ENCODE assay signal across 20 cellular contexts in genomic region chr14:67584931-67585330, GRCh38. TPM values are rescaled to one million over a fixed set of nuclear protein-coding genes. Genes with fewer than 3 reads are reported as not detected.
DNase-seq lines count a peak whose midpoint lies in the region; ATAC-seq, FAIRE-seq and TF ChIP-seq lines count a peak whose summit lies in the region.
"Had no signal": no experiment of that assay in that cellular context is flagged by ENCODE, and none has a peak within 500 bp of the region (broad histone marks: within the 10 kb centered on the region; RNA-seq: fewer than 3 reads in every experiment).

No MANE protein-coding gene starts in this region.

- H3K27me3 Mint-ChIP-seq in endothelial cell (ENCODE audit: unreplicated experiment): no peaks in the 10 kb centered on the region
- H3K27me3 Mint-ChIP-seq: CD4-positive, CD25-positive, alpha-beta regulatory T cell; CD8-positive, alpha-beta memory T cell had no signal

- DNase-seq in RWPE2 (ENCODE audit: low spot score) (peak; percentile 25), astrocyte of the hippocampus (ENCODE audit: low read depth, low spot score) (peak; percentile 46), sciatic nerve (ENCODE audit: low spot score) (peak; percentile 21), urothelium cell line (ENCODE audit: low spot score) (no peak), endothelial cell (ENCODE audit: low spot score) (no peak), DMS114 treated with DMSO at 0.1 percent for 48 hours (lab: John Stamatoyannopoulos, UW; ENCODE audit: unreplicated experiment) (no peak), amniotic stem cell (lab: John Stamatoyannopoulos, UW) (no peak)
- DNase-seq: ACHN; BE2C; C1 segment of cervical spinal cord; CD4-positive, CD25-positive, alpha-beta regulatory T cell; CD8-positive, alpha-beta memory T cell; COR-L47; DMS 273 treated with DMSO at 0.1 percent for 48 hours; GF-D8; GM23248 had no signal

- H3K4me1 Mint-ChIP-seq in endothelial cell (ENCODE audit: unreplicated experiment): no peaks in the 10 kb centered on the region
- H3K4me1 Mint-ChIP-seq: CD4-positive, CD25-positive, alpha-beta regulatory T cell; CD8-positive, alpha-beta memory T cell had no signal

- no peak for ATAC-seq in RWPE2 (ENCODE audit: low read depth)
- no peak for ATAC-seq in sciatic nerve
- no peak for ATAC-seq in HG03159 (IDR thresholded peaks at IDR 0.05; ENCODE audit: unreplicated experiment)

- H3K9me3 ChIP-seq in RWPE2 (ENCODE audit: severe bottlenecking): no peaks in the 10 kb centered on the region
- H3K9me3 ChIP-seq: BE2C, HAP-1 had no signal

- H3K36me3 Mint-ChIP-seq in endothelial cell (ENCODE audit: low read depth, unreplicated experiment): no peaks in the 10 kb centered on the region

- FAIRE-seq in urothelium cell line (lab: Jason Lieb, UNC): peak; percentile 74
- FAIRE-seq: K562 had no signal

- no peak overlapping the region for H3K27ac ChIP-seq in RWPE2 (ENCODE audit: poor library complexity, severe bottlenecking)
- H3K27ac ChIP-seq: GM23248, HL-60 had no signal

- no peaks in the 10 kb centered on the region for H3K9me3 Mint-ChIP-seq in endothelial cell (ENCODE audit: unreplicated experiment)
- H3K9me3 Mint-ChIP-seq: CD4-positive, CD25-positive, alpha-beta regulatory T cell; CD8-positive, alpha-beta memory T cell had no signal

- H3K27ac Mint-ChIP-seq in endothelial cell (ENCODE audit: unreplicated experiment): no peak overlapping the region
- H3K27ac Mint-ChIP-seq: CD8-positive, alpha-beta memory T cell had no signal

- H3K4me3 Mint-ChIP-seq in endothelial cell (ENCODE audit: unreplicated experiment): no peak overlapping the region
- H3K4me3 Mint-ChIP-seq: CD4-positive, CD25-positive, alpha-beta regulatory T cell; CD8-positive, alpha-beta memory T cell had no signal

- intact Hi-C loops in sciatic nerve (cut with DNase I): no loop called here

- no peak for TF ChIP-seq CTCF in RWPE2 (IDR thresholded peaks at IDR 0.05; ENCODE audit: poor library complexity, severe bottlenecking)
- no peak for TF ChIP-seq CTCF in endothelial cell (IDR thresholded peaks at IDR 0.05; ENCODE audit: unreplicated experiment)

- peaks cover 28% of the 10 kb centered on the region for H3K36me3 ChIP-seq in RWPE2 (ENCODE audit: low read depth)
- H3K36me3 ChIP-seq: BE2C had no signal

- H3K4me3 ChIP-seq in RWPE2 (ENCODE audit: severe bottlenecking): no peak overlapping the region
- H3K4me3 ChIP-seq: GM23248, HAP-1, K562 had no signal

- no peaks in the 10 kb centered on the region for H3K4me1 ChIP-seq in RWPE2 (ENCODE audit: insufficient read depth, poor library complexity, severe bottlenecking)
- H3K4me1 ChIP-seq: BE2C, HAP-1 had no signal

- H3K27me3 ChIP-seq in RWPE2 (ENCODE audit: insufficient read depth, poor library complexity, severe bottlenecking): no peaks in the 10 kb centered on the region
- H3K27me3 ChIP-seq: BE2C had no signal

RNA-seq across cellular contexts. Expression of gene PIGH, which starts 15.1 kb away (rescaled TPM):
- total RNA-seq in sciatic nerve (21.6 TPM), endothelial cell (ENCODE audit: unreplicated experiment) (7.8 TPM)

RNA-seq across cellular contexts. Expression of gene ARG2, which starts 34.8 kb away (rescaled TPM):
- total RNA-seq in sciatic nerve (2.8 TPM), endothelial cell (ENCODE audit: unreplicated experiment) (18.6 TPM)

RNA-seq across cellular contexts. Expression of gene PLEKHH1, which starts 51.8 kb away (rescaled TPM):
- 6.1 TPM for total RNA-seq in sciatic nerve
- 9.5 TPM for total RNA-seq in endothelial cell (ENCODE audit: unreplicated experiment)

Comparison
In these comparisons a context has a peak if more than half of its experiments do, and no peak if none do; other contexts are left out.
1. DNase-seq: peak in RWPE2 (single experiment), astrocyte of the hippocampus (single experiment) and sciatic nerve (single experiment); none in urothelium cell line (single experiment), endothelial cell (single experiment), DMS114 treated with DMSO at 0.1 percent for 48 hours (single experiment) and amniotic stem cell (single experiment).